Comparison of ENCODE assay signal across 1 cellular context in genomic region chr3:12965999-12966846, GRCh38.
A peak's percentile ranks its signal among the peaks of the same experiment; 100 is the strongest.
TF ChIP-seq lines count a peak whose summit lies in the region.

No MANE protein-coding gene starts in this region.

TF ChIP-seq in K562, 482 proteins besides CTCF, POLR2A, EP300 and RAD21 (continued from another document):
- no peak for TF ChIP-seq ZNF512 (tag; IDR thresholded peaks at IDR 0.05)
- no peak for TF ChIP-seq FOXA1 (IDR thresholded peaks at IDR 0.05; ENCODE audit: borderline replicate concordance)
- no peak for TF ChIP-seq ZC3H8 (IDR thresholded peaks at IDR 0.05)
- TF ChIP-seq MLX (CRISPR knock-in tag; conservative IDR thresholded peaks at IDR 0.05): no peak
- TF ChIP-seq NFXL1 (CRISPR knock-in tag; IDR thresholded peaks at IDR 0.05): no peak
- no peak for TF ChIP-seq TCF7L2 (IDR thresholded peaks at IDR 0.05; ENCODE audit: low read depth, low read length)
- no peak for TF ChIP-seq SUPT5H (IDR thresholded peaks at IDR 0.05)
- no peak for TF ChIP-seq FOS (IDR thresholded peaks at IDR 0.05; ENCODE audit: extremely low read depth, insufficient read length)
- TF ChIP-seq KDM5B (IDR thresholded peaks at IDR 0.05; ENCODE audit: insufficient replicate concordance, low read depth, low read length): peak; percentile 16
